In the genomic region with DNA sequence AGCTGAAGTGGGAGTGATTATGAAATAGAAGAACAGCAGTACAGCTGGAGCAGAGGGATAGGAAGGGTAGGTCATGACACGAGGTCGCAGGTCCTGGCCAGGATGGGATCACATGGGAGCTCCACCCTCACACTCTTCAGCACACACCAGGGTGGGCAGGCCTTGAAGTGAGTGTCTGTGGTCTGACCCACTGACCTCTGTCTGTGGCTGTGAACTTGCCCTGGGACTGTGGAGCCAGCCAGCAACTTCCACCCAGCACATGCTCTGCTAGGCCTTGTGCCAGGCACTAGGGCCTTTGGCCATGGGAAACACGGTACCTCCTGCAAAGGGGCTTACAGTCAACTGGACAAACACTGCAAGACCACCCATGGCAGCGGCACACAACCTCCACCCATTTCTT, we compare ENCODE assay signal across 19 cellular contexts.
DNase-seq lines count a peak whose midpoint lies in the region; ATAC-seq and TF ChIP-seq lines count a peak whose summit lies in the region.
"Had no signal": no experiment of that assay in that cellular context is flagged by ENCODE, and none has a peak within 500 bp of the region (broad histone marks: within the 10 kb centered on the region; RNA-seq: fewer than 3 reads in every experiment).

No MANE protein-coding gene starts in this region.

- H3K79me2 ChIP-seq in smooth muscle cell (ENCODE audit: low read depth), result peaks cover 5% of the 10 kb centered on the region

- H3K4me2 ChIP-seq in smooth muscle cell, result no peak overlapping the region

- no peak overlapping the region for H3K4me3 ChIP-seq in fibroblast of villous mesenchyme (ENCODE audit: low read depth, low read length)
- no peak overlapping the region for H3K4me3 ChIP-seq in lung
- no peak overlapping the region for H3K4me3 ChIP-seq in spleen
- H3K4me3 ChIP-seq in smooth muscle cell, result no peak overlapping the region
- H3K4me3 ChIP-seq: MG63, suprapubic skin had no signal

- no peak for TF ChIP-seq POLR2A in spleen (IDR thresholded peaks at IDR 0.05)

- H4K20me1 ChIP-seq in smooth muscle cell (ENCODE audit: low read depth), result no peaks in the 10 kb centered on the region

- no peak overlapping the region for H3K9ac ChIP-seq in smooth muscle cell (ENCODE audit: low read depth)

- H3K4me1 ChIP-seq in lung (ENCODE audit: control insufficient read depth in 2 of 2, insufficient read depth in 2 of 2, low read length in 2 of 2), result peaks cover 0 to 3% of the 10 kb centered on the region in 2 donors
- peaks cover 0 to 6% (median 0%) of the 10 kb centered on the region in 6 donors for H3K4me1 ChIP-seq in spleen
- H3K4me1 ChIP-seq in smooth muscle cell (ENCODE audit: low read depth), result peaks cover 27% of the 10 kb centered on the region
- H3K4me1 ChIP-seq in foreskin keratinocyte, result no peaks in the 10 kb centered on the region
- H3K4me1 ChIP-seq: suprapubic skin had no signal

- H3K36me3 ChIP-seq in lung (ENCODE audit: control insufficient read depth in 2 of 2, insufficient read depth in 2 of 2, low read length in 2 of 2) (peaks cover 0 to 16% of the 10 kb centered on the region in 2 donors), spleen (peaks cover 0 to 34% (median 10%) of the 10 kb centered on the region in 6 donors), smooth muscle cell (ENCODE audit: low read depth) (no peaks in the 10 kb centered on the region)

- H2AFZ ChIP-seq in smooth muscle cell (ENCODE audit: low read depth), result no peak overlapping the region

- no peak overlapping the region for H3K27ac ChIP-seq in lung (ENCODE audit: low read depth in 1 of 2, low read length in 1 of 2)
- H3K27ac ChIP-seq in spleen, result peak overlapping the region in 2 of 8 donors; percentile 8
- no peak overlapping the region for H3K27ac ChIP-seq in smooth muscle cell (ENCODE audit: low read depth)
- no peak overlapping the region for H3K27ac ChIP-seq in foreskin keratinocyte

- intact Hi-C loops in spleen (cut with DNase I; ENCODE audit: low total_unique reads), result no loop called here

- DNase-seq in amniotic epithelial cell (ENCODE audit: low read depth), result peak; percentile 50
- peak; percentile 91 for DNase-seq in fibroblast of villous mesenchyme (ENCODE audit: low read depth)
- DNase-seq in lung (ENCODE audit: low spot score), result peak; percentile 66
- DNase-seq in spleen, result peak; percentile 71
- DNase-seq in smooth muscle cell (lab: John Stamatoyannopoulos, UW; ENCODE audit: unreplicated experiment), result no peak
- DNase-seq in foreskin keratinocyte, result no peak
- DNase-seq in kidney glomerular epithelial cell (lab: John Stamatoyannopoulos, UW), result no peak
- DNase-seq: AML-193; cerebellar nuclear complex; COR-L47; mammary epithelial cell; MG63; NCI-H1930; NCI-H510A treated with DMSO at 0.1 percent for 48 hours; nephron progenitor cell; retina; stimulated activated CD4-positive, alpha-beta T cell treated with anti-CD3 and anti-CD28 coated beads, Interleukin-2, amount 100 ng/mL, for 24 hours had no signal

- TF ChIP-seq CTCF in fibroblast of villous mesenchyme (IDR thresholded peaks at IDR 0.05; ENCODE audit: insufficient read depth, low read depth, low read length) (no peak), lung (IDR thresholded peaks at IDR 0.05; ENCODE audit: control extremely low read depth, extremely low read depth) (no peak), spleen (IDR thresholded peaks at IDR 0.05 in 8 of 11, conservative IDR thresholded peaks at IDR 0.05 in 3 of 11) (no peak), smooth muscle cell (IDR thresholded peaks at IDR 0.05; ENCODE audit: borderline replicate concordance, insufficient read depth, poor library complexity, severe bottlenecking) (no peak), foreskin keratinocyte (conservative IDR thresholded peaks at IDR 0.05) (no peak)

- ATAC-seq in lung (ENCODE audit: insufficient read depth, low FRiP score) (peak; percentile 71), foreskin keratinocyte (no peak), HG02623 (IDR thresholded peaks at IDR 0.05; ENCODE audit: unreplicated experiment) (no peak)

- H3K9me3 ChIP-seq in lung (ENCODE audit: control insufficient read depth in 2 of 2, insufficient read depth in 1 of 2, low read length in 1 of 2) (peaks cover 0 to 2% of the 10 kb centered on the region in 2 donors), spleen (no peaks in the 10 kb centered on the region), smooth muscle cell (replicated peaks; ENCODE audit: low read depth) (no peaks in the 10 kb centered on the region)
- H3K9me3 ChIP-seq: MG63, suprapubic skin had no signal

- 68 to 75% methylated on average over 4 of the region's 4 CpGs for WGBS in lung, 2 donors
- WGBS in spleen, 5 donors, result 41 to 73% (median 62%) methylated on average over 4 of the region's 4 CpGs
- WGBS in smooth muscle cell (ENCODE audit: low lambda C conversion rate), result 95% methylated on average over 4 of the region's 4 CpGs

- H3F3A ChIP-seq in smooth muscle cell (ENCODE audit: low read depth), result peaks cover 28% of the 10 kb centered on the region

- no peaks in the 10 kb centered on the region for H3K27me3 ChIP-seq in lung (ENCODE audit: control insufficient read depth, insufficient read depth)
- H3K27me3 ChIP-seq in spleen (replicated peaks in 1 of 7), result no peaks in the 10 kb centered on the region
- no peaks in the 10 kb centered on the region for H3K27me3 ChIP-seq in smooth muscle cell (ENCODE audit: low read depth)
- no peaks in the 10 kb centered on the region for H3K27me3 ChIP-seq in foreskin keratinocyte
- H3K27me3 ChIP-seq: MG63, suprapubic skin had no signal

Comparison
In these comparisons a context has a peak if more than half of its experiments do, and no peak if none do; other contexts are left out.
1. DNase-seq: peak in amniotic epithelial cell (single experiment), fibroblast of villous mesenchyme (single experiment), lung (single experiment) and spleen (single experiment); none in smooth muscle cell (single experiment), foreskin keratinocyte (0 of 2) and kidney glomerular epithelial cell (single experiment).